Comparison of ENCODE assay signal across 21 cellular contexts in the genomic region with DNA sequence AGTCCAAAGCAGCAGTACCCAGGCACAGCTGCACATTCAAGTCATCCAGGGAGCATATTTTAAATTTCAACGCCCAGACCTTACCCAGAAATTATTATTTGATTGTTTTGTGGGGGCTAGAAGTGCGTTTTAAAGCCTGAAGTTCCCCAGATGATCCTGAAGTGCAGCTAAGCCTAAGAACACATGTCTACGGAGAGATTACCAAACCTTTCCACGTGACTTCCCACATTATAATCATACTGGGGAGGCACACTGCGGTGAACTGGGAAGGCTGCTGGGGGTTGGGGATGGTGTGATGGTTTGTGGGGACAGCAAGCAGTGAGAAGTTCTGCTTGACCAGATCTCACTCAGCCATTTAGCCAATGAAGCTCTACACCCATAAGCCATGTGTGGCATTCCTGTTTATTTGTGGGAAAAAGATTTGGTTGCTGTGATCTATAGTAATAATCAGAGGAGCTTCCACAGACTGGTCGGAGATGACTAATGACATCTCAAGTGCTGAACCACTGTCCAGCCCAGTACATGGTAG.
DNase-seq lines count a peak whose midpoint lies in the region; ATAC-seq, FAIRE-seq and TF ChIP-seq lines count a peak whose summit lies in the region.
"Had no signal": no experiment of that assay in that cellular context is flagged by ENCODE, and none has a peak within 500 bp of the region (broad histone marks: within the 10 kb centered on the region; RNA-seq: fewer than 3 reads in every experiment).

No MANE protein-coding gene starts in this region.

- FAIRE-seq in HepG2 (lab: Jason Lieb, UNC) (no peak), bronchial epithelial cell (lab: Jason Lieb, UNC) (peak; percentile 28)
- FAIRE-seq: A549, GM12891, K562 had no signal

- H3K14ac ChIP-seq in mesenchymal stem cell (ENCODE audit: low read length in 2 of 2), result no peak overlapping the region

- TF ChIP-seq POLR2A in HepG2 (IDR thresholded peaks at IDR 0.05; ENCODE audit: insufficient read depth in 1 of 2, low read depth in 2 of 2, low read length in 2 of 2) (no peak), right lobe of liver (IDR thresholded peaks at IDR 0.05) (no peak)

- TF ChIP-seq CTCF in HepG2 (CRISPR knock-in tag; IDR thresholded peaks at IDR 0.05) (no peak), right lobe of liver (IDR thresholded peaks at IDR 0.05) (no peak), bronchial epithelial cell (IDR thresholded peaks at IDR 0.05; ENCODE audit: insufficient read depth, low read length, severe bottlenecking) (no peak)

- in situ Hi-C loops in HepG2 (cut with HindIII; ENCODE audit: extremely low pct_ligation_motif_present, low pct_unique_long_range_greater_than_20kb), result no loop called here

- WGBS in HepG2 (ENCODE audit: low lambda C conversion rate), result 3% methylated on average over 6 of the region's 6 CpGs
- 55% methylated on average over 5 of the region's 6 CpGs for WGBS in right lobe of liver (ENCODE audit: insufficient coverage, low coverage, low lambda C conversion rate, missing lambda C conversion rate)
- WGBS in mesenchymal stem cell, result 61% methylated on average over 4 of the region's 6 CpGs

- H3K9me3 Mint-ChIP-seq in activated naive CD4-positive, alpha-beta T cell treated with anti-CD3 and anti-CD28 coated beads, Interleukin-2, amount 10 ng/mL, durations not matched to agents 7 days and 5 days, result no peaks in the 10 kb centered on the region
- H3K9me3 Mint-ChIP-seq: CD4-positive, alpha-beta T cell; H9 had no signal

- no peaks in the 10 kb centered on the region for H3K9me3 ChIP-seq in HepG2 (ENCODE audit: low read length)
- no peaks in the 10 kb centered on the region for H3K9me3 ChIP-seq in right lobe of liver
- no peaks in the 10 kb centered on the region for H3K9me3 ChIP-seq in mesenchymal stem cell (ENCODE audit: control insufficient read depth, low read length)
- H3K9me3 ChIP-seq: A549 had no signal

- H3K79me1 ChIP-seq in mesenchymal stem cell (replicated peaks; ENCODE audit: low read length, poor library complexity, severe bottlenecking), result no peaks in the 10 kb centered on the region

- DNase-seq in HepG2 (ENCODE audit: low spot score) (no peak), right lobe of liver (no peak), bronchial epithelial cell (ENCODE audit: low read depth) (no peak), mesenchymal stem cell (no peak), D341Med (ENCODE audit: low spot score) (no peak), GM19238 (ENCODE audit: insufficient read length, low spot score) (no peak)
- no peak for DNase-seq in activated naive CD4-positive, alpha-beta T cell treated with anti-CD3 and anti-CD28 coated beads, Interleukin-2, amount 10 ng/mL, durations not matched to agents 7 days and 5 days
- DNase-seq: AML-193; Calu3; CD4-positive, alpha-beta T cell; DMS 273 treated with DMSO at 0.1 percent for 48 hours; DMS53; DND-41; EL; GOT3; H9 had no signal

- peak overlapping the region; percentile 85 for H2AK5ac ChIP-seq in mesenchymal stem cell (ENCODE audit: low read length, severe bottlenecking)

- H3K4me2 ChIP-seq in HepG2 (ENCODE audit: low read depth, low read length) (no peak overlapping the region), mesenchymal stem cell (ENCODE audit: low read length, poor library complexity, severe bottlenecking) (no peak overlapping the region)
- H3K4me2 ChIP-seq: A549 had no signal

- CTCF ChIA-PET in HepG2 (lab: Yijun Ruan, JAX; ENCODE audit: low intra/inter-chr PET ratio, low total read pairs), result no interaction called here
- CTCF ChIA-PET in activated naive CD4-positive, alpha-beta T cell treated with anti-CD3 and anti-CD28 coated beads, Interleukin-2, amount 10 ng/mL, durations not matched to agents 7 days and 5 days (lab: Charles Lee), result no interaction called here

- H3K36me3 ChIP-seq in HepG2 (replicated peaks in 1 of 2; ENCODE audit: control insufficient read depth in 1 of 2, insufficient read depth in 2 of 2, low read length in 2 of 2) (no peaks in the 10 kb centered on the region), right lobe of liver (no peaks in the 10 kb centered on the region), bronchial epithelial cell (ENCODE audit: control insufficient read depth, insufficient read depth, low read length) (no peaks in the 10 kb centered on the region), mesenchymal stem cell (ENCODE audit: control insufficient read depth in 1 of 2, insufficient read depth in 2 of 2, low read depth in 1 of 2, low read length in 2 of 2) (no peaks in the 10 kb centered on the region)

- H3K4me3 Mint-ChIP-seq in activated naive CD4-positive, alpha-beta T cell treated with anti-CD3 and anti-CD28 coated beads, Interleukin-2, amount 10 ng/mL, durations not matched to agents 7 days and 5 days, result no peak overlapping the region
- H3K4me3 Mint-ChIP-seq: CD4-positive, alpha-beta T cell; H9 had no signal

- H2AFZ ChIP-seq in HepG2 (ENCODE audit: low read length), result no peak overlapping the region
- H2AFZ ChIP-seq in mesenchymal stem cell (ENCODE audit: low read depth, low read length), result no peak overlapping the region

- H2BK15ac ChIP-seq in mesenchymal stem cell (ENCODE audit: low read depth, poor library complexity, severe bottlenecking), result no peak overlapping the region

- no peak overlapping the region for H4K8ac ChIP-seq in mesenchymal stem cell (ENCODE audit: low read length)

- H3K4ac ChIP-seq in mesenchymal stem cell (ENCODE audit: low read depth in 1 of 2, low read length in 2 of 2), result no peak overlapping the region

- no peak overlapping the region for H3K4me3 ChIP-seq in HepG2 (replicated peaks in 1 of 3; ENCODE audit: insufficient read depth in 1 of 3, low read depth in 2 of 3, low read length in 3 of 3)
- no peak overlapping the region for H3K4me3 ChIP-seq in right lobe of liver
- H3K4me3 ChIP-seq in bronchial epithelial cell (ENCODE audit: low read depth, low read length), result no peak overlapping the region
- H3K4me3 ChIP-seq in mesenchymal stem cell (ENCODE audit: insufficient read depth in 1 of 2, low read depth in 1 of 2, low read length in 2 of 2), result no peak overlapping the region
- H3K4me3 ChIP-seq: A549, K562 had no signal

- TF ChIP-seq RAD21 in HepG2 (CRISPR knock-in tag; IDR thresholded peaks at IDR 0.05), result no peak

- no TSS peak for BruUV-seq in HepG2 (replicated peaks; lab: Mats Ljungman, UMichigan)

- ATAC-seq in HepG2 (no peak), right lobe of liver (no peak)
- ATAC-seq: A549, K562 had no signal

- no peak overlapping the region for H3K18ac ChIP-seq in mesenchymal stem cell (ENCODE audit: low read depth in 1 of 2, low read length in 2 of 2)

- POLR2A ChIA-PET in HepG2 (lab: Yijun Ruan, JAX), result no interaction called here

- no peaks in the 10 kb centered on the region for H3K4me1 Mint-ChIP-seq in activated naive CD4-positive, alpha-beta T cell treated with anti-CD3 and anti-CD28 coated beads, Interleukin-2, amount 10 ng/mL, durations not matched to agents 7 days and 5 days

- no peak overlapping the region for H2BK12ac ChIP-seq in mesenchymal stem cell (ENCODE audit: low read length in 2 of 2)

- H3K27ac Mint-ChIP-seq in activated naive CD4-positive, alpha-beta T cell treated with anti-CD3 and anti-CD28 coated beads, Interleukin-2, amount 10 ng/mL, durations not matched to agents 7 days and 5 days, result no peak overlapping the region
- H3K27ac Mint-ChIP-seq: CD4-positive, alpha-beta T cell; H9 had no signal

- no peak overlapping the region for H3K23ac ChIP-seq in mesenchymal stem cell (ENCODE audit: low read length in 2 of 2)

- H3K27me3 ChIP-seq in HepG2 (ENCODE audit: control insufficient read depth in 1 of 2, insufficient read depth in 2 of 2, low read length in 2 of 2) (no peaks in the 10 kb centered on the region), right lobe of liver (no peaks in the 10 kb centered on the region), bronchial epithelial cell (ENCODE audit: control insufficient read depth, insufficient read depth, low read length) (no peaks in the 10 kb centered on the region), mesenchymal stem cell (ENCODE audit: control insufficient read depth in 1 of 2, insufficient read depth in 1 of 2, low read length in 2 of 2) (no peaks in the 10 kb centered on the region)

- TF ChIP-seq EP300 in HepG2 (IDR thresholded peaks at IDR 0.05; ENCODE audit: low read depth in 2 of 2, low read length in 2 of 2) (no peak), HepG2 (CRISPR knock-in tag; IDR thresholded peaks at IDR 0.05; ENCODE audit: borderline replicate concordance) (no peak)

- H4K91ac ChIP-seq in mesenchymal stem cell (ENCODE audit: low read length), result no peak overlapping the region

- no peaks in the 10 kb centered on the region for H4K20me1 ChIP-seq in HepG2 (ENCODE audit: insufficient read depth, low read length)

- intact Hi-C loops in HepG2 (cut with micrococcal nuclease; ENCODE audit: unreplicated experiment) (no loop called here), right lobe of liver (cut with DNase I) (no loop called here)

- no peaks in the 10 kb centered on the region for H3K27me3 Mint-ChIP-seq in activated naive CD4-positive, alpha-beta T cell treated with anti-CD3 and anti-CD28 coated beads, Interleukin-2, amount 10 ng/mL, durations not matched to agents 7 days and 5 days
- H3K27me3 Mint-ChIP-seq: CD4-positive, alpha-beta T cell had no signal

- H3K27ac ChIP-seq in HepG2 (ENCODE audit: extremely low read length, insufficient read depth, low read length) (no peak overlapping the region), right lobe of liver (no peak overlapping the region), mesenchymal stem cell (ENCODE audit: low read length, poor library complexity, severe bottlenecking) (no peak overlapping the region)
- H3K27ac ChIP-seq: 22Rv1, A549, C4-2B had no signal

- H2BK120ac ChIP-seq in mesenchymal stem cell (ENCODE audit: low read depth, low read length), result no peak overlapping the region

- no peaks in the 10 kb centered on the region for H3K79me2 ChIP-seq in HepG2 (ENCODE audit: insufficient read depth, low read length)

- no peak overlapping the region for H3K9ac ChIP-seq in HepG2 (ENCODE audit: insufficient read depth, low read depth, low read length)
- H3K9ac ChIP-seq in mesenchymal stem cell (ENCODE audit: low read length), result no peak overlapping the region

- H3K36me3 Mint-ChIP-seq in activated naive CD4-positive, alpha-beta T cell treated with anti-CD3 and anti-CD28 coated beads, Interleukin-2, amount 10 ng/mL, durations not matched to agents 7 days and 5 days, result no peaks in the 10 kb centered on the region

- H3K4me1 ChIP-seq in HepG2 (ENCODE audit: insufficient read depth, low read length) (no peaks in the 10 kb centered on the region), right lobe of liver (no peaks in the 10 kb centered on the region), mesenchymal stem cell (ENCODE audit: control insufficient read depth, insufficient read depth, low read depth, low read length) (peaks cover 3% of the 10 kb centered on the region)
- H3K4me1 ChIP-seq: A549 had no signal

- H2BK5ac ChIP-seq in mesenchymal stem cell (ENCODE audit: low read depth, low read length, poor library complexity, severe bottlenecking), result no peak overlapping the region
